In genomic region chr10:86966008-86966654, GRCh38 we compare ENCODE assay signal across 9 cellular contexts. TPM values are rescaled to one million over a fixed set of nuclear protein-coding genes. Genes with fewer than 3 reads are reported as not detected.
DNase-seq lines count a peak whose midpoint lies in the region; ATAC-seq and TF ChIP-seq lines count a peak whose summit lies in the region.
"Had no signal": no experiment of that assay in that cellular context is flagged by ENCODE, and none has a peak within 500 bp of the region (broad histone marks: within the 10 kb centered on the region; RNA-seq: fewer than 3 reads in every experiment).

No MANE protein-coding gene starts in this region.

- peak overlapping the region; percentile 97 for H3K27ac ChIP-seq in left ventricle myocardium inferior (replicated peaks)
- H3K27ac ChIP-seq in right cardiac atrium (ENCODE audit: low read length) = no peak overlapping the region
- H3K27ac ChIP-seq in SJCRH30 = peak overlapping the region; percentile 30; the same call in 1 of the 2 replicates
- H3K27ac ChIP-seq in right lobe of liver = no peak overlapping the region
- H3K27ac ChIP-seq in uterus = peak overlapping the region; percentile 98 to 99
- H3K27ac ChIP-seq: SK-N-MC had no signal

- no peaks in the 10 kb centered on the region for H3K9me3 ChIP-seq in left ventricle myocardium inferior (replicated peaks)
- no peaks in the 10 kb centered on the region for H3K9me3 ChIP-seq in right cardiac atrium (ENCODE audit: control insufficient read depth, low read length)
- no peaks in the 10 kb centered on the region for H3K9me3 ChIP-seq in SJCRH30 (replicated peaks)
- no peaks in the 10 kb centered on the region for H3K9me3 ChIP-seq in right lobe of liver
- no peaks in the 10 kb centered on the region for H3K9me3 ChIP-seq in uterus

- peaks cover 53% of the 10 kb centered on the region for H3K4me1 ChIP-seq in left ventricle myocardium inferior
- peaks cover 15% of the 10 kb centered on the region for H3K4me1 ChIP-seq in right cardiac atrium (ENCODE audit: control insufficient read depth, insufficient read depth, low read length)
- H3K4me1 ChIP-seq in SJCRH30 = peaks cover 30% of the 10 kb centered on the region
- H3K4me1 ChIP-seq in right lobe of liver = peaks cover 0 to 15% (median 0%) of the 10 kb centered on the region in 4 donors
- peaks cover 0 to 29% of the 10 kb centered on the region in 2 donors for H3K4me1 ChIP-seq in uterus

- H3K4me3 ChIP-seq in left ventricle myocardium inferior (peak overlapping the region; percentile 75), right cardiac atrium (ENCODE audit: low read length) (no peak overlapping the region), SJCRH30 (no peak overlapping the region), right lobe of liver (no peak overlapping the region), uterus (no peak overlapping the region)
- H3K4me3 ChIP-seq: SK-N-MC had no signal

- no peak for ATAC-seq in right cardiac atrium
- no peak for ATAC-seq in right lobe of liver

- intact Hi-C loops in left ventricle myocardium inferior (cut with micrococcal nuclease) = no loop called here
- intact Hi-C loops in right cardiac atrium (cut with DNase I) = no loop called here
- intact Hi-C loops in right lobe of liver (cut with DNase I) = no loop called here
- intact Hi-C loops in uterus (cut with DNase I; ENCODE audit: low total_unique reads) = loop anchor here (10.0 kb wide), 1 partner anchor 129 kb away; the partner anchor contains the start of genes GLUD1 and SHLD2

- H3K27me3 ChIP-seq in left ventricle myocardium inferior (ENCODE audit: low read depth) (no peaks in the 10 kb centered on the region), right cardiac atrium (ENCODE audit: control insufficient read depth, insufficient read depth) (no peaks in the 10 kb centered on the region), SJCRH30 (no peaks in the 10 kb centered on the region), right lobe of liver (no peaks in the 10 kb centered on the region), uterus (no peaks in the 10 kb centered on the region)

- DNase-seq in left ventricle myocardium inferior (no peak), right cardiac atrium (no peak), SJCRH30 (no peak), right lobe of liver (peak in 2 of 3 donors; percentile 3 to 9), uterus (peak; percentile 16 to 25), GM03348 (ENCODE audit: low spot score) (no peak), inferior parietal cortex (ENCODE audit: extremely low spot score) (no peak), SKM-1 (lab: John Stamatoyannopoulos, UW; ENCODE audit: unreplicated experiment) (no peak)

- TF ChIP-seq POLR2A in right lobe of liver (IDR thresholded peaks at IDR 0.05) (no peak), uterus (IDR thresholded peaks at IDR 0.05) (no peak)

- TF ChIP-seq CTCF in left ventricle myocardium inferior (IDR thresholded peaks at IDR 0.05; ENCODE audit: borderline replicate concordance) (no peak), right lobe of liver (IDR thresholded peaks at IDR 0.05) (no peak), uterus (IDR thresholded peaks at IDR 0.05) (no peak)

- H3K36me3 ChIP-seq in left ventricle myocardium inferior (no peaks in the 10 kb centered on the region), SJCRH30 (no peaks in the 10 kb centered on the region), right lobe of liver (no peaks in the 10 kb centered on the region), uterus (no peaks in the 10 kb centered on the region)

- WGBS in right cardiac atrium = 42% methylated on average over 11 of the region's 11 CpGs
- 46% methylated on average over 8 of the region's 11 CpGs for WGBS in right lobe of liver (ENCODE audit: insufficient coverage, low coverage, low lambda C conversion rate, missing lambda C conversion rate)

RNA-seq across cellular contexts. Expression of gene ADIRF, which starts 2.2 kb away (rescaled TPM):
- total RNA-seq in left ventricle myocardium inferior (41.1 TPM), right cardiac atrium (100 to 1,000 TPM in 1 of 4 donors, 10 to 100 TPM in 3; 69.0 to 122 (median 75.7) TPM), right lobe of liver (10 to 100 TPM; 11.1 to 77.6 (median 28.6) TPM), uterus (100 to 1,000 TPM in 3 of 4 donors, 1 to 10 TPM in 1; 8.5 to 368 (median 275) TPM)
- polyA plus RNA-seq in right cardiac atrium = 215 TPM
- total RNA-seq in SJCRH30 (2014; rRNA removed; shearing (Covaris generic)) = 0.34 and 0.68 TPM in 2 replicates

RNA-seq across cellular contexts. Expression of gene SNCG, which starts 7.7 kb away (rescaled TPM):
- 14.7 TPM for total RNA-seq in left ventricle myocardium inferior
- 10 to 100 TPM; 10.8 to 22.0 (median 15.6) TPM for total RNA-seq in right cardiac atrium
- polyA plus RNA-seq in right cardiac atrium = 30.2 TPM
- 38.1 and 55.5 TPM in 2 replicates for total RNA-seq in SJCRH30 (2014; rRNA removed; shearing (Covaris generic))
- total RNA-seq in right lobe of liver = 10 to 100 TPM in 2 of 6 experiments, 1 to 10 TPM in 4; 1.1 to 21.2 (median 2.2) TPM
- 10 to 100 TPM in 3 of 4 donors, 1 to 10 TPM in 1; 5.5 to 68.6 (median 36.2) TPM for total RNA-seq in uterus

RNA-seq across cellular contexts. Expression of gene MMRN2, which starts 8.7 kb away (rescaled TPM):
- total RNA-seq in left ventricle myocardium inferior (32.1 TPM), right cardiac atrium (10 to 100 TPM; 32.4 to 65.5 (median 42.5) TPM), right lobe of liver (10 to 100 TPM in 3 of 6 experiments, 1 to 10 TPM in 3; 6.2 to 11.8 (median 9.1) TPM), uterus (100 to 1,000 TPM in 1 of 4 donors, 10 to 100 TPM in 3; 45.0 to 133 (median 74.2) TPM)
- 19.8 TPM for polyA plus RNA-seq in right cardiac atrium
- total RNA-seq in SJCRH30 (2014; rRNA removed; shearing (Covaris generic)) = 1.6 and 1.9 TPM in 2 replicates

RNA-seq across cellular contexts. Expression of gene FAM25A, which starts 54.0 kb away (rescaled TPM):
- total RNA-seq in left ventricle myocardium inferior (not detected), right cardiac atrium (not detected), right lobe of liver (not detected), uterus (not detected)
- not detected for polyA plus RNA-seq in right cardiac atrium
- total RNA-seq in SJCRH30 (2014; rRNA removed; shearing (Covaris generic)) = not detected in 2 replicates

Comparison
In these comparisons a context has a peak if more than half of its experiments do, and no peak if none do; other contexts are left out.
1. H3K27ac ChIP-seq: peak in left ventricle myocardium inferior (single experiment), SJCRH30 (single experiment) and uterus (2 of 2); none in right cardiac atrium (single experiment) and right lobe of liver (0 of 3).
2. DNase-seq: peak in right lobe of liver (2 of 3) and uterus (2 of 2); none in left ventricle myocardium inferior (single experiment), right cardiac atrium (0 of 3), SJCRH30 (0 of 2), GM03348 (single experiment), inferior parietal cortex (single experiment) and SKM-1 (single experiment).